Comparison of ENCODE assay signal across 15 cellular contexts in genomic region chr1:101704895-101705294, GRCh38.
DNase-seq lines count a peak whose midpoint lies in the region; ATAC-seq and TF ChIP-seq lines count a peak whose summit lies in the region.
"Had no signal": no experiment of that assay in that cellular context is flagged by ENCODE, and none has a peak within 500 bp of the region (broad histone marks: within the 10 kb centered on the region; RNA-seq: fewer than 3 reads in every experiment).

No MANE protein-coding gene starts in this region.

- peaks cover 6% of the 10 kb centered on the region for H3K27me3 Mint-ChIP-seq in WTC11 (ENCODE audit: low read depth)
- H3K27me3 Mint-ChIP-seq: CD4-positive, alpha-beta memory T cell had no signal

- H3K27ac Mint-ChIP-seq in WTC11, result no peak overlapping the region
- H3K27ac Mint-ChIP-seq: CD4-positive, alpha-beta memory T cell had no signal

- H3K4me3 ChIP-seq in lower leg skin (ENCODE audit: low read depth, poor library complexity, severe bottlenecking), result no peak overlapping the region

- DNase-seq in NCI-H526 (lab: John Stamatoyannopoulos, UW), result peak; percentile 19 to 41
- DNase-seq in WTC11 (ENCODE audit: low spot score), result no peak
- peak; percentile 3 for DNase-seq in iPS DF 19.7 (ENCODE audit: low read depth, low spot score)
- no peak for DNase-seq in cardiac septum (ENCODE audit: low spot score)
- DNase-seq in lower leg skin (ENCODE audit: low spot score in 2 of 2), result no peak
- DNase-seq: C1 segment of cervical spinal cord; Calu3; CD4-positive, alpha-beta memory T cell; COR-L47; DMS53; DMS79 treated with DMSO at 0.1 percent for 48 hours; GF-D8; H9 had no signal

- ATAC-seq in WTC11, result no peak
- ATAC-seq in GM18502 (IDR thresholded peaks at IDR 0.05; ENCODE audit: poor library complexity, unreplicated experiment), result no peak
- ATAC-seq: HCT116 had no signal

- intact Hi-C loops in cardiac septum (cut with DNase I), result no loop called here
- intact Hi-C loops in lower leg skin (cut with DNase I; ENCODE audit: low total_unique reads), result no loop called here

- peaks cover 50% of the 10 kb centered on the region for H3K4me1 Mint-ChIP-seq in WTC11
- H3K4me1 Mint-ChIP-seq: CD4-positive, alpha-beta memory T cell had no signal

- TF ChIP-seq POLR2A in lower leg skin (IDR thresholded peaks at IDR 0.05), result no peak

- H3K4me3 Mint-ChIP-seq in WTC11, result no peak overlapping the region
- H3K4me3 Mint-ChIP-seq: CD4-positive, alpha-beta memory T cell; H9 had no signal

- TF ChIP-seq CTCF in WTC11 (IDR thresholded peaks at IDR 0.05) (no peak), lower leg skin (IDR thresholded peaks at IDR 0.05) (no peak)

- no peaks in the 10 kb centered on the region for H3K9me3 Mint-ChIP-seq in WTC11
- H3K9me3 Mint-ChIP-seq: CD4-positive, alpha-beta memory T cell; H9 had no signal

- CTCF ChIA-PET in WTC11 (lab: Charles Lee), result no interaction called here

- no peaks in the 10 kb centered on the region for H3K36me3 Mint-ChIP-seq in WTC11
- H3K36me3 Mint-ChIP-seq: CD4-positive, alpha-beta memory T cell had no signal

- POLR2A ChIA-PET in WTC11 (lab: Charles Lee), result no interaction called here

TF ChIP-seq in WTC11, 78 proteins besides CTCF, POLR2A, EP300 and RAD21:
- no peak for TF ChIP-seq ATF1 (CRISPR knock-in tag; IDR thresholded peaks at IDR 0.05)
- TF ChIP-seq ATF3 (CRISPR knock-in tag; conservative IDR thresholded peaks at IDR 0.05), result no peak
- peak; percentile 59 for TF ChIP-seq USF2 (CRISPR knock-in tag; IDR thresholded peaks at IDR 0.05)

Comparison
In these comparisons a context has a peak if more than half of its experiments do, and no peak if none do; other contexts are left out.
1. DNase-seq: peak in NCI-H526 (2 of 2) and iPS DF 19.7 (single experiment); none in WTC11 (single experiment), cardiac septum (single experiment) and lower leg skin (0 of 2).